In the genomic region with DNA sequence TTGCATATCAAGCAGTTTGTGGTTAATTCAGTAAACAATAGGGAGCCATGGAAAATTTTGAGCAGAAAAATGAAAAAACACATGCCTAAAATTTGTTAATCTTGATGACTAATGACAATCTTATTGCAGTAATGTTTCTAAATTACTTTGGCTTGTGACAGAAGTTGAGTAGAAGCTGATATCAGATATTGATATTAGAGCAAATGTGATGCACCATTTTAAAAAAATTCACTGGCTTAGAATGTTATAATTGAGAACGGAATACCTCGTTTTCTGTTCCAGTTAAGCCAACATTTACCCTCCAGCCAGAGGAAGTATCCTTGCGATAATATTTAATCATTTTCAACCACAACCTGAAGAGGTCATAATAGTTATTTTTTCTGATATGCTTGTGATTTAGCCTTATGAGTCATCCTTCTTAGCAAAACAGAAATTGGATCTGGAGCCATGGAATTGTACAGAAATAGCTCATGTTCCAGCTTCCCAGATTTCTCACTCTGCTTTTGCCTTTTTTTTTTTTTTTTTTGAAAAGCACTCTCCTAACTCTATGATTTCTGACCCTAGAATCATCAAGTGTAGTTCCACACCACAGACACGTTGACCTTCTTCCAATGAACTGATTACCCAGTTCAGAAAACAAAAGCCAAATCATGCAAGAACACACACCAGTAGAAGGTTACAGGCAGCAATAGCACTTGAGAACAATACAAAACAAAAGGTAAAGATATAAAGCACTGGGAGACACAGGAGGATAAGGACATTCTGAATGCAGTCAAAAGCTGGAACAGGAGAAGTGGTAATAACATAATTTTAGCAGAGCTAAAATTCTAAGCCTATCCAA, we compare ENCODE assay signal across 10 cellular contexts.
DNase-seq lines count a peak whose midpoint lies in the region; ATAC-seq and TF ChIP-seq lines count a peak whose summit lies in the region.
"Had no signal": no experiment of that assay in that cellular context is flagged by ENCODE, and none has a peak within 500 bp of the region (broad histone marks: within the 10 kb centered on the region; RNA-seq: fewer than 3 reads in every experiment).

No MANE protein-coding gene starts in this region.

- H3K27me3 ChIP-seq in body of pancreas (no peaks in the 10 kb centered on the region), transverse colon (no peaks in the 10 kb centered on the region)

- peaks cover 58% of the 10 kb centered on the region for H3K4me1 ChIP-seq in body of pancreas
- no peaks in the 10 kb centered on the region for H3K4me1 ChIP-seq in transverse colon

- in situ Hi-C loops in transverse colon (cut with MboI; ENCODE audit: low pct_ligation_motif_present in 1 of 4, low pct_unique_long_range_greater_than_20kb in 1 of 4, low sequenced_read_pairs in 3 of 4): no loop called here

- H3K36me3 Mint-ChIP-seq in activated CD4-positive, alpha-beta T cell treated with anti-CD3 and anti-CD28 coated beads for 36 hours (ENCODE audit: low read depth): no peaks in the 10 kb centered on the region
- H3K36me3 Mint-ChIP-seq: IgD-negative memory B cell had no signal

- H3K9me3 ChIP-seq in body of pancreas: no peaks in the 10 kb centered on the region
- no peaks in the 10 kb centered on the region for H3K9me3 ChIP-seq in transverse colon

- H3K4me1 Mint-ChIP-seq in activated CD4-positive, alpha-beta T cell treated with anti-CD3 and anti-CD28 coated beads for 36 hours: no peaks in the 10 kb centered on the region
- H3K4me1 Mint-ChIP-seq: IgD-negative memory B cell had no signal

- H3K27ac ChIP-seq in body of pancreas (peak overlapping the region; percentile 66 to 72 (median 70)), transverse colon (peak overlapping the region in 3 of 4 donors; percentile 5 to 24 (median 7))

- no peaks in the 10 kb centered on the region for H3K36me3 ChIP-seq in body of pancreas (replicated peaks in 1 of 2; ENCODE audit: insufficient read depth in 1 of 2, low read depth in 2 of 2)
- no peaks in the 10 kb centered on the region for H3K36me3 ChIP-seq in transverse colon

- ATAC-seq in body of pancreas (peak; percentile 93), left colon (no peak)
- ATAC-seq in activated CD4-positive, alpha-beta T cell treated with anti-CD3 and anti-CD28 coated beads for 36 hours: no peak
- ATAC-seq: GM12878 had no signal

- no peaks in the 10 kb centered on the region for H3K9me3 Mint-ChIP-seq in activated CD4-positive, alpha-beta T cell treated with anti-CD3 and anti-CD28 coated beads for 36 hours (ENCODE audit: low read depth)
- H3K9me3 Mint-ChIP-seq: IgD-negative memory B cell had no signal

- no peak for TF ChIP-seq EP300 in transverse colon (IDR thresholded peaks at IDR 0.05; ENCODE audit: low read depth)

- no peaks in the 10 kb centered on the region for H3K27me3 Mint-ChIP-seq in activated CD4-positive, alpha-beta T cell treated with anti-CD3 and anti-CD28 coated beads for 36 hours
- H3K27me3 Mint-ChIP-seq: IgD-negative memory B cell had no signal

- CTCF ChIA-PET in activated CD4-positive, alpha-beta T cell treated with anti-CD3 and anti-CD28 coated beads for 36 hours (lab: Charles Lee): interaction anchor here (0.8 kb wide), 1 partner anchor 137 kb away, joined by 3 read pairs; no protein-coding TSS in a partner anchor

- intact Hi-C loops in body of pancreas (cut with DNase I): no loop called here
- intact Hi-C loops in transverse colon (cut with DNase I; ENCODE audit: low total_unique reads): no loop called here
- intact Hi-C loops in left colon (cut with DNase I, micrococcal nuclease): no loop called here
- intact Hi-C loops in activated CD4-positive, alpha-beta T cell treated with anti-CD3 and anti-CD28 coated beads for 36 hours (cut with DNase I, micrococcal nuclease): no loop called here
- intact Hi-C loops in posterior vena cava (cut with DNase I): no loop called here

- WGBS in body of pancreas, 2 donors: 5 to 14% methylated on average over 4 of the region's 4 CpGs
- 55 to 64% methylated on average over 4 of the region's 4 CpGs for WGBS in transverse colon (ENCODE audit: low coverage in 1 of 2), 2 donors

- DNase-seq in HS-5 (ENCODE audit: low read depth): peak; percentile 68
- peak in 1 of 4 donors; percentile 43 for DNase-seq in body of pancreas
- peak; percentile 20 for DNase-seq in hepatic stellate cell (ENCODE audit: low spot score)
- no peak for DNase-seq in transverse colon
- no peak for DNase-seq in left colon
- DNase-seq in activated CD4-positive, alpha-beta T cell treated with anti-CD3 and anti-CD28 coated beads for 36 hours: no peak
- no peak for DNase-seq in posterior vena cava (ENCODE audit: low spot score)
- DNase-seq: activated CD4-positive, alpha-beta T cell treated with anti-CD3 and anti-CD28 coated beads for 4 hours had no signal

- H3K4me3 ChIP-seq in body of pancreas: no peak overlapping the region
- no peak overlapping the region for H3K4me3 ChIP-seq in transverse colon
- H3K4me3 ChIP-seq: GM12878 had no signal

- TF ChIP-seq POLR2A in body of pancreas (IDR thresholded peaks at IDR 0.05) (no peak), transverse colon (IDR thresholded peaks at IDR 0.05) (no peak)

- no peak overlapping the region for H3K27ac Mint-ChIP-seq in activated CD4-positive, alpha-beta T cell treated with anti-CD3 and anti-CD28 coated beads for 36 hours
- H3K27ac Mint-ChIP-seq: IgD-negative memory B cell had no signal

- peak in 3 of 7 experiments; percentile 26 to 29 (median 29) for TF ChIP-seq CTCF in body of pancreas (IDR thresholded peaks at IDR 0.05)
- no peak for TF ChIP-seq CTCF in transverse colon (IDR thresholded peaks at IDR 0.05)

- POLR2A ChIA-PET in activated CD4-positive, alpha-beta T cell treated with anti-CD3 and anti-CD28 coated beads for 36 hours (lab: Charles Lee): no interaction called here

- H3K4me3 Mint-ChIP-seq in activated CD4-positive, alpha-beta T cell treated with anti-CD3 and anti-CD28 coated beads for 36 hours: no peak overlapping the region
- H3K4me3 Mint-ChIP-seq: IgD-negative memory B cell had no signal

Comparison
In these comparisons a context has a peak if more than half of its experiments do, and no peak if none do; other contexts are left out.
1. DNase-seq: peak in HS-5 (single experiment) and hepatic stellate cell (single experiment); none in transverse colon (single experiment), left colon (0 of 2), activated CD4-positive, alpha-beta T cell treated with anti-CD3 and anti-CD28 coated beads for 36 hours (single experiment) and posterior vena cava (single experiment).